In genomic region chr9:88590558-88591146, GRCh38 we compare ENCODE assay signal across 15 cellular contexts. TPM values are rescaled to one million over a fixed set of nuclear protein-coding genes. Genes with fewer than 3 reads are reported as not detected.
DNase-seq lines count a peak whose midpoint lies in the region; ATAC-seq and TF ChIP-seq lines count a peak whose summit lies in the region.
"Had no signal": no experiment of that assay in that cellular context is flagged by ENCODE, and none has a peak within 500 bp of the region (broad histone marks: within the 10 kb centered on the region; RNA-seq: fewer than 3 reads in every experiment).

No MANE protein-coding gene starts in this region.

- no peak overlapping the region for H2AFZ ChIP-seq in KMS-11 (ENCODE audit: low read depth)
- peak overlapping the region; percentile 68 for H2AFZ ChIP-seq in neural progenitor cell (replicated peaks)
- H2AFZ ChIP-seq: parathyroid adenoma had no signal

- TF ChIP-seq CTCF in KMS-11 (conservative IDR thresholded peaks at IDR 0.05; ENCODE audit: low read depth, low read length), result 0 out of 2 replicates have a peak, but pooled peaks have one; percentile 19
- peak; percentile 41 for TF ChIP-seq CTCF in neural progenitor cell (IDR thresholded peaks at IDR 0.05)

- H3K4me2 ChIP-seq in KMS-11 (no peak overlapping the region), neural progenitor cell (no peak overlapping the region)

- intact Hi-C loops in activated CD4-positive, alpha-beta T cell treated with anti-CD3 and anti-CD28 coated beads, Interleukin-2, amount 10 ng/mL, durations not matched to agents 24 days and 14 days (cut with micrococcal nuclease), result loop anchor here (5.0 to 10.0 kb wide), 2 partner anchors 397 to 684 kb away; no protein-coding TSS in a partner anchor

- H3K79me2 ChIP-seq in KMS-11 (ENCODE audit: insufficient read depth, low read depth) (no peaks in the 10 kb centered on the region), neural progenitor cell (ENCODE audit: low read depth) (no peaks in the 10 kb centered on the region)
- H3K79me2 ChIP-seq: parathyroid adenoma had no signal

- H3K4me3 ChIP-seq in KMS-11 (IDR thresholded peaks at IDR 0.05; ENCODE audit: insufficient read depth, low read depth, low read length), result no peak overlapping the region
- H3K4me3 ChIP-seq in neural progenitor cell, result no peak overlapping the region

- ATAC-seq in GM19455 (IDR thresholded peaks at IDR 0.05; ENCODE audit: unreplicated experiment), result no peak
- ATAC-seq in GM18505 (IDR thresholded peaks at IDR 0.05; ENCODE audit: unreplicated experiment), result no peak

- H3K27ac ChIP-seq in KMS-11, result no peak overlapping the region
- H3K27ac ChIP-seq in neural progenitor cell, result no peak overlapping the region
- H3K27ac ChIP-seq in substantia nigra (ENCODE audit: low read depth, low read length, poor library complexity, severe bottlenecking), result no peak overlapping the region
- H3K27ac ChIP-seq: epithelial cell of prostate, parathyroid adenoma had no signal

- H4K20me1 ChIP-seq in KMS-11 (ENCODE audit: insufficient read depth) (no peaks in the 10 kb centered on the region), neural progenitor cell (ENCODE audit: low read depth) (no peaks in the 10 kb centered on the region)

- peaks cover 4% of the 10 kb centered on the region for H3K27me3 Mint-ChIP-seq in activated CD4-positive, alpha-beta T cell treated with anti-CD3 and anti-CD28 coated beads, Interleukin-2, amount 10 ng/mL, durations not matched to agents 24 days and 14 days
- H3K27me3 Mint-ChIP-seq in neural progenitor cell (ENCODE audit: insufficient read depth, low read depth), result peaks cover 7% of the 10 kb centered on the region

- H3K36me3 Mint-ChIP-seq in activated CD4-positive, alpha-beta T cell treated with anti-CD3 and anti-CD28 coated beads, Interleukin-2, amount 10 ng/mL, durations not matched to agents 24 days and 14 days (ENCODE audit: low read depth), result no peaks in the 10 kb centered on the region
- H3K36me3 Mint-ChIP-seq in neural progenitor cell, result no peaks in the 10 kb centered on the region

- no peak for TF ChIP-seq POLR2A in GM18505 (IDR thresholded peaks at IDR 0.05; ENCODE audit: borderline replicate concordance, extremely low read depth, insufficient read depth, insufficient read length)

- H3K27ac Mint-ChIP-seq in activated CD4-positive, alpha-beta T cell treated with anti-CD3 and anti-CD28 coated beads, Interleukin-2, amount 10 ng/mL, durations not matched to agents 24 days and 14 days, result no peak overlapping the region
- no peak overlapping the region for H3K27ac Mint-ChIP-seq in neural progenitor cell
- H3K27ac Mint-ChIP-seq: activated CD4-positive, alpha-beta T cell treated with anti-CD3 and anti-CD28 coated beads, Interleukin-2, amount 10 ng/mL, durations not matched to agents 7 days and 5 days; mesothelial cell of epicardium had no signal

- peaks cover 2% of the 10 kb centered on the region for H3K4me1 Mint-ChIP-seq in activated CD4-positive, alpha-beta T cell treated with anti-CD3 and anti-CD28 coated beads, Interleukin-2, amount 10 ng/mL, durations not matched to agents 24 days and 14 days
- no peaks in the 10 kb centered on the region for H3K4me1 Mint-ChIP-seq in neural progenitor cell

- H3K9me3 Mint-ChIP-seq in activated CD4-positive, alpha-beta T cell treated with anti-CD3 and anti-CD28 coated beads, Interleukin-2, amount 10 ng/mL, durations not matched to agents 24 days and 14 days, result peaks cover 5% of the 10 kb centered on the region
- peaks cover 11% of the 10 kb centered on the region for H3K9me3 Mint-ChIP-seq in neural progenitor cell

- no peaks in the 10 kb centered on the region for H3K27me3 ChIP-seq in KMS-11 (ENCODE audit: insufficient read depth, low read depth)
- H3K27me3 ChIP-seq in neural progenitor cell, result no peaks in the 10 kb centered on the region

- no peaks in the 10 kb centered on the region for H3K9me3 ChIP-seq in neural progenitor cell (ENCODE audit: low read depth)

- no peaks in the 10 kb centered on the region for H3F3A ChIP-seq in neural progenitor cell (ENCODE audit: low read depth)

- no peak overlapping the region for H3K4me3 Mint-ChIP-seq in activated CD4-positive, alpha-beta T cell treated with anti-CD3 and anti-CD28 coated beads, Interleukin-2, amount 10 ng/mL, durations not matched to agents 24 days and 14 days
- H3K4me3 Mint-ChIP-seq in neural progenitor cell, result no peak overlapping the region
- H3K4me3 Mint-ChIP-seq: activated CD4-positive, alpha-beta T cell treated with anti-CD3 and anti-CD28 coated beads, Interleukin-2, amount 10 ng/mL, durations not matched to agents 7 days and 5 days; mesothelial cell of epicardium had no signal

- H3K36me3 ChIP-seq in KMS-11 (ENCODE audit: insufficient read depth), result no peaks in the 10 kb centered on the region
- no peaks in the 10 kb centered on the region for H3K36me3 ChIP-seq in neural progenitor cell

- peak; percentile 10 to 18 for DNase-seq in activated CD4-positive, alpha-beta T cell treated with anti-CD3 and anti-CD28 coated beads, Interleukin-2, amount 50 U/mL, for 48 hours
- no peak for DNase-seq in activated CD4-positive, alpha-beta T cell treated with anti-CD3 and anti-CD28 coated beads, Interleukin-2, amount 10 ng/mL, durations not matched to agents 24 days and 14 days
- DNase-seq in UCSD-AML1 (lab: John Stamatoyannopoulos, UW; ENCODE audit: unreplicated experiment) (peak; percentile 26), neural progenitor cell (ENCODE audit: low spot score) (peak; percentile 18), substantia nigra (lab: John Stamatoyannopoulos, UW) (no peak)
- DNase-seq: activated CD4-positive, alpha-beta T cell treated with anti-CD3 and anti-CD28 coated beads, Interleukin-2, amount 10 ng/mL, durations not matched to agents 7 days and 5 days; activated gamma-delta T cell; NCI-H1417 had no signal

- H3K4me1 ChIP-seq in KMS-11 (ENCODE audit: low read depth, poor library complexity, severe bottlenecking), result no peaks in the 10 kb centered on the region
- H3K4me1 ChIP-seq in neural progenitor cell, result no peaks in the 10 kb centered on the region
- H3K4me1 ChIP-seq: parathyroid adenoma had no signal

- H3K9ac ChIP-seq in KMS-11, result no peak overlapping the region
- no peak overlapping the region for H3K9ac ChIP-seq in neural progenitor cell
- H3K9ac ChIP-seq: parathyroid adenoma had no signal

RNA-seq across cellular contexts. Expression of gene NXNL2, which starts 55.7 kb away (rescaled TPM):
- not detected in 2 replicates for total RNA-seq in activated CD4-positive, alpha-beta T cell treated with anti-CD3 and anti-CD28 coated beads, Interleukin-2, amount 10 ng/mL, durations not matched to agents 24 days and 14 days
- total RNA-seq in neural progenitor cell (ENCODE audit: low replicate concordance), result 0.32 and 0.74 TPM in 2 replicates
- total RNA-seq: activated CD4-positive, alpha-beta T cell treated with anti-CD3 and anti-CD28 coated beads, Interleukin-2, amount 10 ng/mL, durations not matched to agents 7 days and 5 days; bronchial epithelial cell had no signal

Comparison
In these comparisons a context has a peak if more than half of its experiments do, and no peak if none do; other contexts are left out.
1. DNase-seq: peak in activated CD4-positive, alpha-beta T cell treated with anti-CD3 and anti-CD28 coated beads, Interleukin-2, amount 50 U/mL, for 48 hours (2 of 2), UCSD-AML1 (single experiment) and neural progenitor cell (single experiment); none in activated CD4-positive, alpha-beta T cell treated with anti-CD3 and anti-CD28 coated beads, Interleukin-2, amount 10 ng/mL, durations not matched to agents 24 days and 14 days (single experiment) and substantia nigra (0 of 49).